In genomic region chr12:73225371-73225937, GRCh38 we compare ENCODE assay signal across 17 cellular contexts.
DNase-seq lines count a peak whose midpoint lies in the region; ATAC-seq, FAIRE-seq and TF ChIP-seq lines count a peak whose summit lies in the region.
"Had no signal": no experiment of that assay in that cellular context is flagged by ENCODE, and none has a peak within 500 bp of the region (broad histone marks: within the 10 kb centered on the region; RNA-seq: fewer than 3 reads in every experiment).

No MANE protein-coding gene starts in this region.

- no peaks in the 10 kb centered on the region for H3K4me1 ChIP-seq in pancreas
- H3K4me1 ChIP-seq: BLaER1 treated with 17β-estradiol and CSF1 and Interleukin-3, amounts not matched to agents 10 nM and 100 nM had no signal

- peak overlapping the region; percentile 52 for H3K27ac Mint-ChIP-seq in glutamatergic neuron (ENCODE audit: unreplicated experiment)
- H3K27ac Mint-ChIP-seq in activated CD8-positive, alpha-beta memory T cell treated with anti-CD3 and anti-CD28 coated beads, Interleukin-2, amount 10 ng/mL, durations not matched to agents 7 days and 5 days, result no peak overlapping the region
- H3K27ac Mint-ChIP-seq: CD4-positive, CD25-positive, alpha-beta regulatory T cell; HFFc6 had no signal

- 10 to 42% methylated on average over 1 of the region's 1 CpG for WGBS in pancreas, 2 donors

- no peaks in the 10 kb centered on the region for H3K9me3 ChIP-seq in pancreas
- H3K9me3 ChIP-seq: BLaER1 treated with 17β-estradiol and CSF1 and Interleukin-3, amounts not matched to agents 10 nM and 100 nM had no signal

- no peaks in the 10 kb centered on the region for H3K27me3 Mint-ChIP-seq in glutamatergic neuron (ENCODE audit: unreplicated experiment)
- no peaks in the 10 kb centered on the region for H3K27me3 Mint-ChIP-seq in activated CD8-positive, alpha-beta memory T cell treated with anti-CD3 and anti-CD28 coated beads, Interleukin-2, amount 10 ng/mL, durations not matched to agents 7 days and 5 days
- H3K27me3 Mint-ChIP-seq: CD4-positive, CD25-positive, alpha-beta regulatory T cell had no signal

- H3K27me3 ChIP-seq in pancreas, result no peaks in the 10 kb centered on the region
- H3K27me3 ChIP-seq: BLaER1 treated with 17β-estradiol and CSF1 and Interleukin-3, amounts not matched to agents 10 nM and 100 nM had no signal

- CTCF ChIA-PET in activated CD8-positive, alpha-beta memory T cell treated with anti-CD3 and anti-CD28 coated beads, Interleukin-2, amount 10 ng/mL, durations not matched to agents 7 days and 5 days (lab: Charles Lee), result no interaction called here

- no peak overlapping the region for H3K27ac ChIP-seq in pancreas
- H3K27ac ChIP-seq: BLaER1 treated with 17β-estradiol and CSF1 and Interleukin-3, amounts not matched to agents 10 nM and 100 nM had no signal

- peak; percentile 10 for DNase-seq in NCI-H82 (lab: John Stamatoyannopoulos, UW)
- DNase-seq in NCI-H82 treated with DMSO at 0.1 percent for 48 hours (lab: John Stamatoyannopoulos, UW; ENCODE audit: unreplicated experiment), result no peak
- DNase-seq in OCI-M1 (lab: John Stamatoyannopoulos, UW), result peak; percentile 8
- no peak for DNase-seq in glutamatergic neuron
- DNase-seq in pancreas, result no peak
- no peak for DNase-seq in activated CD8-positive, alpha-beta memory T cell treated with anti-CD3 and anti-CD28 coated beads, Interleukin-2, amount 10 ng/mL, durations not matched to agents 7 days and 5 days
- no peak for DNase-seq in stimulated activated naive CD4-positive, alpha-beta T cell (lab: John Stamatoyannopoulos, UW)
- DNase-seq: ACHN; CD4-positive, CD25-positive, alpha-beta regulatory T cell; DMS79 treated with DMSO at 0.1 percent for 48 hours; EL; HCEC 1CT; HFFc6 had no signal

- no peaks in the 10 kb centered on the region for H3K9me3 Mint-ChIP-seq in glutamatergic neuron (ENCODE audit: unreplicated experiment)
- H3K9me3 Mint-ChIP-seq in activated CD8-positive, alpha-beta memory T cell treated with anti-CD3 and anti-CD28 coated beads, Interleukin-2, amount 10 ng/mL, durations not matched to agents 7 days and 5 days (ENCODE audit: low read depth), result no peaks in the 10 kb centered on the region

- no peaks in the 10 kb centered on the region for H3K36me3 ChIP-seq in pancreas
- H3K36me3 ChIP-seq: BLaER1 treated with 17β-estradiol and CSF1 and Interleukin-3, amounts not matched to agents 10 nM and 100 nM had no signal

- H3K36me3 Mint-ChIP-seq in glutamatergic neuron (ENCODE audit: unreplicated experiment), result no peaks in the 10 kb centered on the region
- no peaks in the 10 kb centered on the region for H3K36me3 Mint-ChIP-seq in activated CD8-positive, alpha-beta memory T cell treated with anti-CD3 and anti-CD28 coated beads, Interleukin-2, amount 10 ng/mL, durations not matched to agents 7 days and 5 days
- H3K36me3 Mint-ChIP-seq: CD4-positive, CD25-positive, alpha-beta regulatory T cell had no signal

- intact Hi-C loops in pancreas (cut with DNase I), result no loop called here

- TF ChIP-seq CTCF in glutamatergic neuron (IDR thresholded peaks at IDR 0.05; ENCODE audit: partially characterized antibody, unreplicated experiment) (no peak), pancreas (IDR thresholded peaks at IDR 0.05) (no peak)

- peaks cover 2% of the 10 kb centered on the region for H3K4me1 Mint-ChIP-seq in glutamatergic neuron (ENCODE audit: low read depth, unreplicated experiment)
- no peaks in the 10 kb centered on the region for H3K4me1 Mint-ChIP-seq in activated CD8-positive, alpha-beta memory T cell treated with anti-CD3 and anti-CD28 coated beads, Interleukin-2, amount 10 ng/mL, durations not matched to agents 7 days and 5 days
- H3K4me1 Mint-ChIP-seq: CD4-positive, CD25-positive, alpha-beta regulatory T cell had no signal

- no peak overlapping the region for H3K4me3 Mint-ChIP-seq in glutamatergic neuron (ENCODE audit: unreplicated experiment)
- no peak overlapping the region for H3K4me3 Mint-ChIP-seq in activated CD8-positive, alpha-beta memory T cell treated with anti-CD3 and anti-CD28 coated beads, Interleukin-2, amount 10 ng/mL, durations not matched to agents 7 days and 5 days
- H3K4me3 Mint-ChIP-seq: CD4-positive, CD25-positive, alpha-beta regulatory T cell; HFFc6 had no signal

- FAIRE-seq in pancreas (lab: Jason Lieb, UNC), result peak; percentile 45
- FAIRE-seq: GM12891, HTR-8/SVneo had no signal

- no peak overlapping the region for H3K4me3 ChIP-seq in pancreas
- H3K4me3 ChIP-seq: BLaER1 treated with 17β-estradiol and CSF1 and Interleukin-3, amounts not matched to agents 10 nM and 100 nM had no signal

- ATAC-seq in pancreas (no peak), HG03175 (IDR thresholded peaks at IDR 0.05; ENCODE audit: unreplicated experiment) (no peak)
- no peak for ATAC-seq in activated CD8-positive, alpha-beta memory T cell treated with anti-CD3 and anti-CD28 coated beads, Interleukin-2, amount 10 ng/mL, durations not matched to agents 7 days and 5 days

Comparison
In these comparisons a context has a peak if more than half of its experiments do, and no peak if none do; other contexts are left out.
1. DNase-seq: peak in NCI-H82 (single experiment) and OCI-M1 (single experiment); none in NCI-H82 treated with DMSO at 0.1 percent for 48 hours (single experiment), glutamatergic neuron (single experiment), pancreas (0 of 6), activated CD8-positive, alpha-beta memory T cell treated with anti-CD3 and anti-CD28 coated beads, Interleukin-2, amount 10 ng/mL, durations not matched to agents 7 days and 5 days (single experiment) and stimulated activated naive CD4-positive, alpha-beta T cell (0 of 6).